ENCODE assay signal across 8 cellular contexts in the genomic region with DNA sequence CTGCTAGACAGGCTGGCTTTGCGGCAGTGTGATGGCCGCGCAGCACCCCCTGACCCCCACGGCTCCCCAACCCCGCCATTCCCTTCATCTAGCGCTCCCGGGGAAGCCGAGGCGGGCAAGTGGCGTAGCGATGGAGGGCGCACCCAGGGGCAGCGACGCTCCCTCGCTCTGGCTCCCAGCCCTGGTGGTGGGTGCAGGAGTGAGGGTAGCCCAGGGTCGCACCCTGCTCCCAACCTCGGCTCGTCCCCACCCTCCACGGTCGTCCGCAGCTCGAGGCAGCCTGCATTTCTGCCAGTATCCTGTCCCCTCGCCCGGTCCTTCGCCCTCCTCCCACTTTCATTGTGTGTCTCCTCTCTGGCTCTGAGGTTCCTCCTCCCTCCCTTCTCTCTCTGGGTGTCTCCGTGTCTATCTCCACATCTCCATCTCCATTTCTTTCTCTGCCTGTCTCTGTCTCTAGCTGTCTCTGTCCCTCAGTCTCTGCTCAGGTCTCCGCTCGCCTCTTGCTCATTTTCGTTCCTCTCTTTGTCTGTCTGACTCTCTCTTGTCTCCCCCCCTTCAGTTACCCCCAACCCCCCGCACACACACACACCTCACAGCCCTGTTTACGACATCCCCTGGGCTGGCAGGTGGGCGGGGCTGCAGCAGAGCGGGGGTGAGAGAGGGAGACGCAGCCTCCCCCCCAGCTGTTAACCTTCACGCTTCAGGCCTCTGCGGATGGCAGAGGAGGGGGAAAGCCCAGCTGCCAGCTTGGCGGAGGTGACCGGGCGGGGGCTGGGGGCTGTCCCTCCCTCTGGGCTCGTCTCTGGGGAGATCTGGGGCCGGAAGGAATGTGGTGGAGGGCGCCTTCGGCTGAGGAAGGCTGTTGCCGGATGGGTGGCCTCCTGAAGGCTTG. TPM values are rescaled to one million over a fixed set of nuclear protein-coding genes. Genes with fewer than 3 reads are reported as not detected.
DNase-seq lines count a peak whose midpoint lies in the region; ATAC-seq, FAIRE-seq and TF ChIP-seq lines count a peak whose summit lies in the region.

No MANE protein-coding gene starts in this region.

- TF ChIP-seq CTCF in NB4 (IDR thresholded peaks at IDR 0.05; ENCODE audit: low read depth, low read length) (no peak), fibroblast of lung (conservative IDR thresholded peaks at IDR 0.05 in 1 of 2, IDR thresholded peaks at IDR 0.05 in 1 of 2; ENCODE audit: low read depth in 1 of 2, low read length in 2 of 2) (no peak), pancreas (IDR thresholded peaks at IDR 0.05) (no peak), type B pancreatic cell (conservative IDR thresholded peaks at IDR 0.05) (peak; percentile 27)

- H3K4me1 ChIP-seq in fibroblast of lung (ENCODE audit: control insufficient read depth, extremely low read depth, insufficient read depth, low read length) (peaks cover 26% of the 10 kb centered on the region), pancreas (peaks cover 14 to 16% (median 16%) of the 10 kb centered on the region in 3 donors)

- WGBS in pancreas, 2 donors = 6 to 7% methylated on average over 19 to 44 of the region's 44 CpGs

- H3K9me3 Mint-ChIP-seq in type B pancreatic cell = no peaks in the 10 kb centered on the region

- H3K4me2 ChIP-seq in fibroblast of lung (ENCODE audit: extremely low read depth, insufficient read depth, low read length) = peak overlapping the region; percentile 80

- peaks cover 67% of the 10 kb centered on the region for H3K4me1 Mint-ChIP-seq in type B pancreatic cell (ENCODE audit: unreplicated experiment)

- H3K9ac ChIP-seq in fibroblast of lung (ENCODE audit: insufficient read depth, low read length) = peak overlapping the region; percentile 16

- H3K9me3 ChIP-seq in fibroblast of lung (ENCODE audit: control insufficient read depth, insufficient read depth, low read depth, low read length) (no peaks in the 10 kb centered on the region), pancreas (no peaks in the 10 kb centered on the region)

- intact Hi-C loops in pancreas (cut with DNase I) = no loop called here

- H4K20me1 ChIP-seq in fibroblast of lung (ENCODE audit: control insufficient read depth, extremely low read depth, insufficient read depth, low read length) = no peaks in the 10 kb centered on the region

- peaks cover 45% of the 10 kb centered on the region for H3K27me3 Mint-ChIP-seq in type B pancreatic cell

- H3K27me3 ChIP-seq in fibroblast of lung (ENCODE audit: control insufficient read depth, insufficient read depth, low read length) = peaks cover 12% of the 10 kb centered on the region
- no peaks in the 10 kb centered on the region for H3K27me3 ChIP-seq in pancreas

- H3K36me3 ChIP-seq in fibroblast of lung (ENCODE audit: control insufficient read depth, insufficient read depth, low read length) (no peaks in the 10 kb centered on the region), pancreas (no peaks in the 10 kb centered on the region)

- H3K79me2 ChIP-seq in fibroblast of lung (ENCODE audit: control insufficient read depth, insufficient read depth, low read length) = no peaks in the 10 kb centered on the region

- peak overlapping the region; percentile 1 for H3K27ac ChIP-seq in fibroblast of lung (ENCODE audit: insufficient read depth, low read length)
- peak overlapping the region in 2 of 4 donors; percentile 21 to 33 for H3K27ac ChIP-seq in pancreas

- H3K27ac Mint-ChIP-seq in type B pancreatic cell = peak overlapping the region; percentile 81

- peak; percentile 6 for DNase-seq in COLO668 (lab: John Stamatoyannopoulos, UW; ENCODE audit: unreplicated experiment)
- DNase-seq in NB4 (ENCODE audit: low read depth) = peak; percentile 68
- DNase-seq in activated T-cell treated with anti-CD3 and anti-CD28 coated beads for 24 hours (ENCODE audit: low read depth) = peak; percentile 44
- peak in 1 of 2 donors; percentile 50 for DNase-seq in fibroblast of lung (ENCODE audit: low read depth in 2 of 2)
- DNase-seq in pancreas = peak in 2 of 6 donors; percentile 57 to 69
- DNase-seq in type B pancreatic cell (ENCODE audit: extremely low spot score, unreplicated experiment) = no peak
- DNase-seq in NCI-H128 (lab: John Stamatoyannopoulos, UW; ENCODE audit: unreplicated experiment) = no peak

- H3K36me3 Mint-ChIP-seq in type B pancreatic cell = no peaks in the 10 kb centered on the region

- FAIRE-seq in pancreas (lab: Jason Lieb, UNC) = no peak

- TF ChIP-seq POLR2A in NB4 (IDR thresholded peaks at IDR 0.05; ENCODE audit: extremely low read depth, insufficient read length) = no peak

- no peak overlapping the region for H3K4me3 ChIP-seq in NB4 (ENCODE audit: low read depth, low read length)
- H3K4me3 ChIP-seq in fibroblast of lung (replicated peaks in 1 of 4; ENCODE audit: control extremely low read depth in 1 of 4, insufficient read depth in 1 of 4, low read depth in 3 of 4, low read length in 4 of 4) = peak overlapping the region; percentile 31 to 49 (median 38)
- peak overlapping the region in 3 of 4 donors; percentile 10 to 46 (median 38) for H3K4me3 ChIP-seq in pancreas

- peak overlapping the region; percentile 90 for H3K4me3 Mint-ChIP-seq in type B pancreatic cell

- peak; percentile 44 for ATAC-seq in GM21381 (IDR thresholded peaks at IDR 0.05; ENCODE audit: unreplicated experiment)
- peak; percentile 29 to 62 (median 50) for ATAC-seq in pancreas

- H2AFZ ChIP-seq in fibroblast of lung (ENCODE audit: low read length) = peak overlapping the region; percentile 69

RNA-seq across cellular contexts. Expression of gene PSD2, which starts 48.7 kb away (rescaled TPM):
- total RNA-seq in fibroblast of lung (under 0.01 and 0.17 TPM in 2 replicates), pancreas (under 1 TPM; 0.06 to 0.66 (median 0.08) TPM), type B pancreatic cell (ENCODE audit: low replicate concordance) (0.19 and 0.27 TPM in 2 replicates)
- polyA plus RNA-seq in fibroblast of lung (0.05 TPM in 2 replicates), pancreas (under 1 TPM; 0.45 to 0.49 TPM)
- polyA plus RNA-seq in fibroblast of lung (2012) = 0.05 TPM in 1 of 2 replicates, not detected in the other
- not detected in 2 replicates for polyA minus RNA-seq in fibroblast of lung (ENCODE audit: low replicate concordance)

Comparison
In these comparisons a context has a peak if more than half of its experiments do, and no peak if none do; other contexts are left out.
1. DNase-seq: peak in COLO668 (single experiment), NB4 (single experiment) and activated T-cell treated with anti-CD3 and anti-CD28 coated beads for 24 hours (single experiment); none in type B pancreatic cell (single experiment) and NCI-H128 (single experiment).